ENCODE assay signal across 1 cellular context in genomic region chr15:66631616-66632263, GRCh38.
TF ChIP-seq lines count a peak whose summit lies in the region.

No MANE protein-coding gene starts in this region.

TF ChIP-seq in H1, 55 proteins besides CTCF, POLR2A, EP300 and RAD21 (continued from another document):
- no peak for TF ChIP-seq KDM4A (IDR thresholded peaks at IDR 0.05; ENCODE audit: low read depth, low read length, severe bottlenecking)
- no peak for TF ChIP-seq RFX5 (IDR thresholded peaks at IDR 0.05; ENCODE audit: borderline replicate concordance, low read depth, low read length)
- TF ChIP-seq ASH2L (IDR thresholded peaks at IDR 0.05; ENCODE audit: low read length), result no peak
- TF ChIP-seq TBP (IDR thresholded peaks at IDR 0.05; ENCODE audit: low read depth, low read length), result no peak
- TF ChIP-seq CEBPB (IDR thresholded peaks at IDR 0.05; ENCODE audit: low read depth, low read length), result no peak
